In the genomic region with DNA sequence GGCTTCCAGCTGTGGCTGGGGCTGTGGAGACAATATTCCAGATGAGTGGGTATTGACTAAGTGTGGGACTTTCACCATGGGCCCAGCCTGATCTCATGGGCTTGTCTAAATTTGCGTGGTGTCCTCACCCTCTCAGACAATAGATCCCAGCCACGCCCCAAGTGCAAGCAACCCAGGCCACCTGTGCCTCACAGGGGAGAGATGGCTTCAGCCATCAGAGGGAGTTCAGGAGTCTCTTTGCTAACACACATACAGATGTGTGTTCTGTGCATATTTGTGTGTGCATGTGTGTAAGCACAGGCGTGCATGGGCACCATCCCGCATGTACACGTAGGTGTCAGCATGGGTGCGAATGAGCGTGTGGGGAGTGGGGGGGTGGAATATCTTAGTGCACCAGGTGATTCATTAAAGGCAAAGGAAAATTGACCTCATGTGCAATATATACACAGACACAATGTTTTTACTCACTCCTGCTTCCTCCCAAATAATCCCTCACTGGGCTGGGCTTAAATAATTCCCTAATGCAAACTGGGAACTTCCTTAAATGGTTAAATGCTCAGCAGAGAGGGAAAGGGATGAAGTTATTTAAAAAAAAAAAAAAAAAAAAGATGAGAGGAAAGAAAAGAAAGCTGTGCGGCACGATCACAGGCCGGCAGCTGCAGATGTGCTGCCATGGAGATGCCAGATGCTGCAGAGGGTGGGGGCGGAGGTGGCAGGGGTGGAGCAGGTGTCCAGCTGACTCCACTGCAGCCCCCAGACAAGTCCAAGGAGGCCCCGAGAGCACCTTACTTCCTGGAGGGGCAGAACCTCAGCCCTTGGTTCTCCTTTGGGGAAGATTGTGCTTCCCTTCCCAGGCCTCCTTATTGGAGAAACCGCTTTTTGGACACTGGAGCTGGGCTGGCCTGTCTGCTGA, we compare ENCODE assay signal across 2 cellular contexts.
TF ChIP-seq lines count a peak whose summit lies in the region.

No MANE protein-coding gene starts in this region.

TF ChIP-seq in GM23338, 12 proteins besides CTCF, POLR2A, EP300 and RAD21:
- TF ChIP-seq POLR2AphosphoS5 (IDR thresholded peaks at IDR 0.05; ENCODE audit: low read depth) = no peak
TF ChIP-seq in GM23338: peak in this region for 0.

TF ChIP-seq in H1, 55 proteins besides CTCF, POLR2A, EP300 and RAD21:
- TF ChIP-seq CTBP2 (IDR thresholded peaks at IDR 0.05; ENCODE audit: borderline replicate concordance, insufficient read depth, insufficient read length, low read length) (no peak), BRCA1 (IDR thresholded peaks at IDR 0.05; ENCODE audit: low read depth, low read length) (no peak), SP2 (IDR thresholded peaks at IDR 0.05; ENCODE audit: low read length) (no peak), SAP30 (IDR thresholded peaks at IDR 0.05; ENCODE audit: insufficient read depth, insufficient replicate concordance, low read length) (no peak), ATF2 (IDR thresholded peaks at IDR 0.05; ENCODE audit: low read length) (no peak), RBBP5 (IDR thresholded peaks at IDR 0.05; ENCODE audit: borderline replicate concordance, low read depth, low read length) (no peak)
